ENCODE assay signal across 18 cellular contexts in genomic region chr17:42282478-42283080, GRCh38. TPM values are rescaled to one million over a fixed set of nuclear protein-coding genes. Genes with fewer than 3 reads are reported as not detected.
DNase-seq lines count a peak whose midpoint lies in the region; ATAC-seq and TF ChIP-seq lines count a peak whose summit lies in the region.
"Had no signal": no experiment of that assay in that cellular context is flagged by ENCODE, and none has a peak within 500 bp of the region (broad histone marks: within the 10 kb centered on the region; RNA-seq: fewer than 3 reads in every experiment).

No MANE protein-coding gene starts in this region.

- TF ChIP-seq CTCF in WERI-Rb-1 (IDR thresholded peaks at IDR 0.05; ENCODE audit: low read depth, low read length) (peak; percentile 5; the same call in 1 of the 2 replicates), esophagus muscularis mucosa (IDR thresholded peaks at IDR 0.05) (no peak), testis (IDR thresholded peaks at IDR 0.05) (no peak), osteocyte (IDR thresholded peaks at IDR 0.05) (no peak)

- H3K4me1 ChIP-seq in esophagus muscularis mucosa (peaks cover 14 to 26% (median 25%) of the 10 kb centered on the region in 4 donors), testis (peaks cover 9% of the 10 kb centered on the region)

- no peak for TF ChIP-seq EP300 in esophagus muscularis mucosa (IDR thresholded peaks at IDR 0.05)

- DNase-seq in activated effector memory CD4-positive, alpha-beta T cell treated with anti-CD3 and anti-CD28 coated beads, Interleukin-2, amount 50 U/mL, for 16 hours: peak; percentile 34
- no peak for DNase-seq in activated effector memory CD4-positive, alpha-beta T cell treated with Interleukin-2 at 50 U/mL for 16 hours
- DNase-seq in WERI-Rb-1 (peak; percentile 12), esophagus muscularis mucosa (ENCODE audit: extremely low spot score) (peak; percentile 81), testis (peak; percentile 3), cerebellum (ENCODE audit: low spot score) (no peak), osteocyte (ENCODE audit: extremely low spot score, unreplicated experiment) (no peak)
- DNase-seq: AML-193; DND-41; gastrocnemius medialis; NCI-H187 treated with DMSO at 0.1 percent for 48 hours; NK-92 treated with Interleukin-12 subunit alpha and Interleukin-12 subunit beta, amount 100 ng/mL, for 24 hours; Right ventricle myocardium superior; stimulated activated CD4-positive, alpha-beta T cell treated with anti-CD3 and anti-CD28 coated beads, Interleukin-15, amount 100 ng/mL, for 24 hours; transverse colon had no signal

- no peaks in the 10 kb centered on the region for H3K9me3 Mint-ChIP-seq in osteocyte (ENCODE audit: unreplicated experiment)
- H3K9me3 Mint-ChIP-seq: memory B cell had no signal

- TF ChIP-seq POLR2A in esophagus muscularis mucosa (IDR thresholded peaks at IDR 0.05; ENCODE audit: low read depth): no peak
- no peak for TF ChIP-seq POLR2A in testis (IDR thresholded peaks at IDR 0.05)

- WGBS in esophagus muscularis mucosa: 91% methylated on average over 6 of the region's 6 CpGs
- WGBS in testis, 2 donors: 92 to 96% methylated on average over 6 of the region's 6 CpGs

- H3K27me3 ChIP-seq in WERI-Rb-1 (ENCODE audit: insufficient read depth, low read depth, severe bottlenecking): no peaks in the 10 kb centered on the region
- H3K27me3 ChIP-seq in esophagus muscularis mucosa: no peaks in the 10 kb centered on the region
- no peaks in the 10 kb centered on the region for H3K27me3 ChIP-seq in testis
- H3K27me3 ChIP-seq: gastrocnemius medialis, transverse colon had no signal

- H3K36me3 ChIP-seq in WERI-Rb-1 (no peaks in the 10 kb centered on the region), esophagus muscularis mucosa (no peaks in the 10 kb centered on the region), testis (ENCODE audit: low read depth, missing control alignments) (no peaks in the 10 kb centered on the region)
- H3K36me3 ChIP-seq: gastrocnemius medialis, transverse colon had no signal

- no peak for ATAC-seq in HG03354 (IDR thresholded peaks at IDR 0.05; ENCODE audit: poor library complexity, severe bottlenecking, unreplicated experiment)
- ATAC-seq: gastrocnemius medialis had no signal

- no peaks in the 10 kb centered on the region for H3K9me3 ChIP-seq in WERI-Rb-1 (ENCODE audit: severe bottlenecking)
- H3K9me3 ChIP-seq in esophagus muscularis mucosa: no peaks in the 10 kb centered on the region
- no peaks in the 10 kb centered on the region for H3K9me3 ChIP-seq in testis
- H3K9me3 ChIP-seq: gastrocnemius medialis, transverse colon had no signal

- peaks cover 31% of the 10 kb centered on the region for H3K4me1 Mint-ChIP-seq in osteocyte (ENCODE audit: unreplicated experiment)

- no peak overlapping the region for H3K27ac Mint-ChIP-seq in osteocyte (ENCODE audit: unreplicated experiment)
- H3K27ac Mint-ChIP-seq: memory B cell had no signal

- no peak overlapping the region for H3K27ac ChIP-seq in WERI-Rb-1
- no peak overlapping the region for H3K27ac ChIP-seq in esophagus muscularis mucosa (replicated peaks in 1 of 4)
- no peak overlapping the region for H3K27ac ChIP-seq in testis
- H3K27ac ChIP-seq: gastrocnemius medialis, parathyroid adenoma, transverse colon had no signal

- H3K4me3 ChIP-seq in WERI-Rb-1 (ENCODE audit: low read depth, low read length) (no peak overlapping the region), esophagus muscularis mucosa (no peak overlapping the region), testis (no peak overlapping the region)
- H3K4me3 ChIP-seq: gastrocnemius medialis, transverse colon had no signal

- no peaks in the 10 kb centered on the region for H3K36me3 Mint-ChIP-seq in osteocyte (ENCODE audit: unreplicated experiment)
- H3K36me3 Mint-ChIP-seq: memory B cell had no signal

- no peaks in the 10 kb centered on the region for H3K27me3 Mint-ChIP-seq in osteocyte (ENCODE audit: unreplicated experiment)
- H3K27me3 Mint-ChIP-seq: memory B cell had no signal

- intact Hi-C loops in esophagus muscularis mucosa (cut with DNase I): no loop called here
- intact Hi-C loops in testis (cut with DNase I; ENCODE audit: low total_unique reads): no loop called here

- H3K4me3 Mint-ChIP-seq in osteocyte (ENCODE audit: unreplicated experiment): no peak overlapping the region
- H3K4me3 Mint-ChIP-seq: memory B cell had no signal

RNA-seq across cellular contexts. Expression of gene STAT5A, which starts 5.7 kb away (rescaled TPM):
- total RNA-seq in esophagus muscularis mucosa: 10 to 100 TPM; 42.4 to 97.0 (median 62.7) TPM
- 10 to 100 TPM; 27.8 to 37.0 TPM for total RNA-seq in testis
- 13.7 TPM for polyA plus RNA-seq in testis (ENCODE audit: insufficient read depth, low read depth, low replicate concordance)
- 1.6 TPM for total RNA-seq in cerebellum
- total RNA-seq in osteocyte: 45.5 and 47.7 TPM in 2 replicates

RNA-seq across cellular contexts. Expression of gene STAT5B, which starts 6.4 kb away (rescaled TPM):
- total RNA-seq in esophagus muscularis mucosa (10 to 100 TPM; 75.0 to 93.4 (median 85.2) TPM), testis (10 to 100 TPM; 65.9 to 81.5 TPM), cerebellum (28.2 TPM), osteocyte (41.3 and 49.7 TPM in 2 replicates)
- 66.0 TPM for polyA plus RNA-seq in testis (ENCODE audit: insufficient read depth, low read depth, low replicate concordance)

Comparison
In these comparisons a context has a peak if more than half of its experiments do, and no peak if none do; other contexts are left out.
1. DNase-seq: peak in activated effector memory CD4-positive, alpha-beta T cell treated with anti-CD3 and anti-CD28 coated beads, Interleukin-2, amount 50 U/mL, for 16 hours (single experiment), WERI-Rb-1 (single experiment), esophagus muscularis mucosa (single experiment) and testis (single experiment); none in activated effector memory CD4-positive, alpha-beta T cell treated with Interleukin-2 at 50 U/mL for 16 hours (single experiment), cerebellum (single experiment) and osteocyte (single experiment).
2. RNA of gene STAT5A, which starts 5.7 kb away (total RNA-seq): 42.4 to 97.0 TPM in esophagus muscularis mucosa, 45.5 to 47.7 TPM in osteocyte and 27.8 to 37.0 TPM in testis; 1.6 TPM in cerebellum (single experiment); every median in the first group is over 10 times any median in the second.